1 cellular context compared by ENCODE assay signal in the genomic region with DNA sequence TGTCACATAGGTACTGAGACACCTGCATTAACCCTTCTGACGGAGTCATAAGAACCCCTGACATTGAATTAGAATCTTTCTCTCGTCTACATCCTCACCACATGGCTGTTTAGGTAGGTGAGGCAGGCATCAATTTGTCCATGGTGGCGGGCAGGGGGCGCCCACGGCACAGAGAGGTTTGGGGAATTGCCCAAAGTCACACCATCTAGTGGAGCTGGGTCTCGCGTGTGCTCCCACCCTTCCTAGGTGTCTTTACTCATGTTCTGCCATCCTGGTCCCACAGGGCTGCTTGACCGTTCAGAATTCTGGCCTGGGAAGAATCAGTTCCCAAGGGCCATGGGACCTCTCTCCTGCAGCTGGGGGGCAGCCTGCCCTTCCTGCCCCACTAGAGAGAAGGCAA.
A peak's percentile ranks its signal among the peaks of the same experiment; 100 is the strongest.
TF ChIP-seq lines count a peak whose summit lies in the region.

No MANE protein-coding gene starts in this region.

TF ChIP-seq in H1, 55 proteins besides CTCF, POLR2A, EP300 and RAD21:
- no peak for TF ChIP-seq NRF1 (IDR thresholded peaks at IDR 0.05; ENCODE audit: low read depth, low read length)
- no peak for TF ChIP-seq KDM4A (IDR thresholded peaks at IDR 0.05; ENCODE audit: low read depth, low read length, severe bottlenecking)
- TF ChIP-seq, protein P1, sequence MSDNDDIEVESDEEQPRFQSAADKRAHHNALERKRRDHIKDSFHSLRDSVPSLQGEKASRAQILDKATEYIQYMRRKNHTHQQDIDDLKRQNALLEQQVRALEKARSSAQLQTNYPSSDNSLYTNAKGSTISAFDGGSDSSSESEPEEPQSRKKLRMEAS (IDR thresholded peaks at IDR 0.05) = 0 out of 2 replicates have a peak, but pooled peaks have one; percentile 9
